ENCODE assay signal across 1 cellular context in genomic region chr9:133351908-133352634, GRCh38.
TF ChIP-seq lines count a peak whose summit lies in the region.

No MANE protein-coding gene starts in this region.

TF ChIP-seq in HepG2, 621 proteins besides CTCF, POLR2A, EP300 and RAD21 (continued from another document and continues in another):
- no peak for TF ChIP-seq ZNF503 (CRISPR knock-in tag; IDR thresholded peaks at IDR 0.05)
- no peak; the same call in 1 of the 2 replicates for TF ChIP-seq MTERF4 (CRISPR knock-in tag; IDR thresholded peaks at IDR 0.05)
- no peak for TF ChIP-seq GMEB1 (CRISPR knock-in tag; IDR thresholded peaks at IDR 0.05; ENCODE audit: borderline replicate concordance)
- TF ChIP-seq HDAC1 (CRISPR knock-in tag; IDR thresholded peaks at IDR 0.05): no peak
- TF ChIP-seq ZNF790 (CRISPR knock-in tag; IDR thresholded peaks at IDR 0.05; ENCODE audit: borderline replicate concordance): no peak
- no peak for TF ChIP-seq E2F2 (CRISPR knock-in tag; IDR thresholded peaks at IDR 0.05; ENCODE audit: borderline replicate concordance)
- no peak for TF ChIP-seq NFE2L1 (CRISPR knock-in tag; IDR thresholded peaks at IDR 0.05; ENCODE audit: borderline replicate concordance)
- TF ChIP-seq PBX3 (CRISPR knock-in tag; IDR thresholded peaks at IDR 0.05; ENCODE audit: borderline replicate concordance): no peak
- TF ChIP-seq CREB1 (IDR thresholded peaks at IDR 0.05): no peak
- no peak for TF ChIP-seq CREB1 (CRISPR knock-in tag; IDR thresholded peaks at IDR 0.05)
- no peak for TF ChIP-seq SIN3B (IDR thresholded peaks at IDR 0.05; ENCODE audit: low read length)
- TF ChIP-seq HOXA5 (CRISPR knock-in tag; IDR thresholded peaks at IDR 0.05): no peak
- TF ChIP-seq CCAR2 (optimal IDR thresholded peaks at IDR 0.05; ENCODE audit: low read depth, low read length): no peak
- TF ChIP-seq SIX1 (CRISPR knock-in tag; IDR thresholded peaks at IDR 0.05; ENCODE audit: borderline replicate concordance): no peak
- TF ChIP-seq ZNF30 (CRISPR knock-in tag; IDR thresholded peaks at IDR 0.05): no peak
- TF ChIP-seq ZMYM2 (CRISPR knock-in tag; IDR thresholded peaks at IDR 0.05): peak; percentile 54; the same call in 1 of the 2 replicates
- no peak for TF ChIP-seq ZNF318 (CRISPR knock-in tag; IDR thresholded peaks at IDR 0.05)
- no peak for TF ChIP-seq ZNF891 (CRISPR knock-in tag; IDR thresholded peaks at IDR 0.05)
- no peak for TF ChIP-seq HMG20A (CRISPR knock-in tag; IDR thresholded peaks at IDR 0.05; ENCODE audit: borderline replicate concordance)
- peak; percentile 55 to 58; a peak in 2 of 4 replicates for TF ChIP-seq HMGXB4 (CRISPR knock-in tag; IDR thresholded peaks at IDR 0.05; ENCODE audit: borderline replicate concordance in 1 of 2, low read depth in 1 of 2)
- TF ChIP-seq ZBTB38 (CRISPR knock-in tag; IDR thresholded peaks at IDR 0.05): peak; percentile 78
- TF ChIP-seq RFXAP (CRISPR knock-in tag; IDR thresholded peaks at IDR 0.05; ENCODE audit: borderline replicate concordance): 0 out of 2 replicates have a peak, but pooled peaks have one; percentile 47
- no peak for TF ChIP-seq JUNB (CRISPR knock-in tag; IDR thresholded peaks at IDR 0.05; ENCODE audit: borderline replicate concordance)
- TF ChIP-seq NR3C1 (CRISPR knock-in tag; IDR thresholded peaks at IDR 0.05): no peak
- no peak for TF ChIP-seq MYC (CRISPR knock-in tag; IDR thresholded peaks at IDR 0.05; ENCODE audit: borderline replicate concordance)
- TF ChIP-seq ZNF605 (CRISPR knock-in tag; IDR thresholded peaks at IDR 0.05): no peak
- TF ChIP-seq MAFK (conservative IDR thresholded peaks at IDR 0.05 in 1 of 2, IDR thresholded peaks at IDR 0.05 in 1 of 2; ENCODE audit: low read length in 2 of 2): no peak
- TF ChIP-seq DR1 (CRISPR knock-in tag; IDR thresholded peaks at IDR 0.05): no peak
- TF ChIP-seq FOXK1 (CRISPR knock-in tag; IDR thresholded peaks at IDR 0.05; ENCODE audit: borderline replicate concordance, low read depth): no peak
- TF ChIP-seq ATF7 (IDR thresholded peaks at IDR 0.05): no peak
- TF ChIP-seq ATF7 (CRISPR knock-in tag; IDR thresholded peaks at IDR 0.05): no peak
- 0 out of 2 replicates have a peak, but pooled peaks have one; percentile 32 for TF ChIP-seq ZNF142 (CRISPR knock-in tag; IDR thresholded peaks at IDR 0.05)
- no peak for TF ChIP-seq JUND (CRISPR knock-in tag; IDR thresholded peaks at IDR 0.05)
- TF ChIP-seq ZNF878 (CRISPR knock-in tag; IDR thresholded peaks at IDR 0.05): no peak
